ENCODE assay signal across 26 cellular contexts in the genomic region with DNA sequence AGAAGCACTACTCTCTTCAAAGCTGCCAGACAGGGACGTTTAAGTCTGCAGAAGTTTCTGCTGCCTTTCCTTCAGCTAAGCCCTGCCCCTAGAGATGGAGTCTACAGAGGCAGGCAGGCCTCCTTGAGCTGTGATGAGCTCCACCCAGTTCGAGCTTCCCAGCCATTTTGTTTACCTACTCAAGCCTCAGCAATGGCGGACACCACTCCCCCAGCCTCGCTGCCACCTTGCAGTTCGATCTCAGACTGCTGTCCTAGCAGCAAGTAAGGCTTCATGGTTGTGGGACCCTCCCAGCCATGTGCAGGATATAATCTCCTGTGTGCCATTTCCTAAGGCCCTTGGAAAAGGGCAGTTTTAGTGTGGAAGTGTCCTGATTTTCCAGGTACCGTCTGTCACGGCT.
"Had no signal": no experiment of that assay in that cellular context is flagged by ENCODE, and none has a peak within 500 bp of the region (broad histone marks: within the 10 kb centered on the region; RNA-seq: fewer than 3 reads in every experiment).

No MANE protein-coding gene starts in this region.

- H3K27me3 ChIP-seq: stomach, testis, thyroid gland, tibial artery, tibial nerve, transverse colon, upper lobe of left lung, upper lobe of right lung, uterus, vagina had no signal

- FAIRE-seq: urothelium cell line had no signal

- H3K27ac ChIP-seq: stomach, testis, thoracic aorta, thyroid gland, tibial artery, tibial nerve, transverse colon, upper lobe of left lung, upper lobe of right lung, uterus, vagina had no signal

- ATAC-seq: stimulated activated effector memory CD8-positive, alpha-beta T cell treated with anti-CD3 and anti-CD28 coated beads, Interleukin-12 subunit alpha, Interleukin-12 subunit beta, amount 100 ng/mL, for 72 hours; stimulated activated memory B cell treated with anti-CD40 and anti-IgM and Interleukin-4, amounts not matched to agents 10 μg/mL and 1 μg/mL and 100 μg/mL, for 72 hours; stimulated activated naive B cell treated with anti-CD40 and anti-IgM and Interleukin-4, amounts not matched to agents 10 μg/mL and 1 μg/mL and 100 μg/mL, for 72 hours; stimulated activated naive CD8-positive, alpha-beta T cell treated with anti-CD3 and anti-CD28 coated beads, Interleukin-15, amount 100 ng/mL, for 72 hours; stimulated activated naive CD8-positive, alpha-beta T cell treated with anti-CD3 and anti-CD28 coated beads, Interleukin-15, Interleukin-2, amounts not matched to agents 100 U/mL and 50 U/mL, for 24 hours; upper lobe of right lung had no signal

- H3K9me3 ChIP-seq: testis, thyroid gland, upper lobe of left lung, upper lobe of right lung, vagina had no signal

- H3K4me3 ChIP-seq: stomach, testis, thoracic aorta, thyroid gland, tibial artery, tibial nerve, transverse colon, upper lobe of left lung, upper lobe of right lung, uterus, vagina had no signal

- DNase-seq: stimulated activated CD4-positive, alpha-beta T cell treated with anti-CD3 and anti-CD28 coated beads, Interleukin-2, amount 100 ng/mL, for 48 hours; stimulated activated CD4-positive, alpha-beta T cell treated with anti-CD3 and anti-CD28 coated beads, Interleukin-4, amount 100 ng/mL, for 1 hour; stimulated activated CD4-positive, alpha-beta T cell treated with anti-CD3 and anti-CD28 coated beads, Interleukin-4, amount 100 ng/mL, for 24 hours; stimulated activated CD4-positive, alpha-beta T cell treated with anti-CD3 and anti-CD28 coated beads, Interleukin-4, amount 100 ng/mL, for 4 hours; stimulated activated CD8-positive, alpha-beta memory T cell treated with anti-CD3 and anti-CD28 coated beads, Interleukin-4, amount 100 ng/mL, for 48 hours; stimulated activated naive B cell treated with anti-CD40 and anti-IgM and Interleukin-4, amounts not matched to agents 10 μg/mL and 1 μg/mL and 100 μg/mL, for 72 hours; stimulated activated naive CD4-positive, alpha-beta T cell; stimulated activated naive CD4-positive, alpha-beta T cell treated with Interleukin-2 at 50 U/mL for 16 hours; stimulated activated naive CD8-positive, alpha-beta T cell treated with anti-CD3 and anti-CD28 coated beads, Interleukin-15, amount 100 ng/mL, for 72 hours; stimulated activated naive CD8-positive, alpha-beta T cell treated with anti-CD3 and anti-CD28 coated beads, Interleukin-15, Interleukin-2, amounts not matched to agents 100 U/mL and 50 U/mL, for 24 hours; stomach; substantia nigra; testis; thyroid gland; tibial artery; transverse colon; trophoblast cell; upper lobe of left lung; upper lobe of right lung; uterus had no signal

- H3K4me1 ChIP-seq: stomach, testis, thyroid gland, tibial artery, tibial nerve, transverse colon, upper lobe of left lung, upper lobe of right lung, uterus, vagina had no signal

- H3K36me3 ChIP-seq: stomach, thoracic aorta, thyroid gland, tibial artery, tibial nerve, transverse colon, upper lobe of left lung, upper lobe of right lung, uterus, vagina had no signal
